In genomic region chr16:4316103-4316731, GRCh38 we compare ENCODE assay signal across 1 cellular context.
TF ChIP-seq lines count a peak whose summit lies in the region.

No MANE protein-coding gene starts in this region.

TF ChIP-seq in H1, 55 proteins besides CTCF, POLR2A, EP300 and RAD21:
- no peak for TF ChIP-seq EZH2 (IDR thresholded peaks at IDR 0.05; ENCODE audit: low read depth, low read length, severe bottlenecking)
- 0 out of 2 replicates have a peak, but pooled peaks have one; percentile 6 for TF ChIP-seq RBBP5 (IDR thresholded peaks at IDR 0.05; ENCODE audit: borderline replicate concordance, low read depth, low read length)
- TF ChIP-seq NRF1 (IDR thresholded peaks at IDR 0.05; ENCODE audit: low read depth, low read length) = no peak
- TF ChIP-seq MAX (IDR thresholded peaks at IDR 0.05) = no peak
- TF ChIP-seq SP4 (IDR thresholded peaks at IDR 0.05; ENCODE audit: low read length) = no peak
- TF ChIP-seq ASH2L (IDR thresholded peaks at IDR 0.05; ENCODE audit: low read length) = peak; percentile 42
- TF ChIP-seq ZNF274 (IDR thresholded peaks at IDR 0.05; ENCODE audit: borderline replicate concordance, extremely low read depth, low read length) = no peak
- TF ChIP-seq KDM4A (IDR thresholded peaks at IDR 0.05; ENCODE audit: low read depth, low read length, severe bottlenecking) = peak; percentile 54
- TF ChIP-seq SP2 (IDR thresholded peaks at IDR 0.05; ENCODE audit: low read length) = no peak
